ENCODE assay signal across 8 cellular contexts in the genomic region with DNA sequence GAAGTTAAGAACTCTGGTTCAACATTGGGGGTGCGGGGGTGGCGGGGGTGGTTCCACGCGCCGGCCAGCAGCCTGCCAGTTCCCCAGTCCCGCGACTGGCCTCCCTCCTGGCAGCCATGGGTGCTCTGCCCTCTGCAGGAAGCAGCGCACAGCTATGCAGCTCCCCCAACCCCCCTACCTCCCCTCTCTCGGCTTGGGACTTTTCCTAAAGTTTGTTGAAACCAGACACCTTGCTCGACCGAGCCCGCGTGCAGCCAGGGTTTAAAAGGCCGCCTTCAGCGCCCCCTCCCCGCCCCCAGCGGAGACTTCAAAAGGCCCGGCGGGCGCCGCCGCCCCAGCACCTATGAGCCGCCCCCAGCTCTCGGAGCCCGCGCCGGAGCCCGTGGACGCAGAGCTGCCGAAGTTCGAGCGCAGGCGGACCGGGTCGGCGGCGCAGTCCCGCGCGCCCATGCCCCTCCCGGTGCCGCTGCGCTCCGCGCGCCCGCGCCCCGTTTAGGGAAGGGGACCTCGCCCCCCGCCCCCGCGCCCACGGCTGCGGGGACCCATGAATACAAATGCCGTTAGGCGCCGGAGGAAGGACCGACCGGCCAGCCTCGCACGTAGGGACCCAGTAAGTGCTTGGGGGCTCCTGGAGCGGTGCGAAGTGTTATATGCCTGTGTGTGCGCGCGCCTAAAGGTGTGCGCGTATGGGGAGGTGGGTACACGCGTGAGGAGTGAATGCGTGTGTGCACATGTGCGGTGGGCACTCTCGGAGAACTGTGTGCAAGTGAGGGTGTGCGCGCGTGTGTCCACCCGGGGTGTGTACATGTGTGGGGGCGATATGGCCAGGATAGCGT. TPM values are rescaled to one million over a fixed set of nuclear protein-coding genes. Genes with fewer than 3 reads are reported as not detected.
A peak's percentile ranks its signal among the peaks of the same experiment; 100 is the strongest.
DNase-seq lines count a peak whose midpoint lies in the region; FAIRE-seq and TF ChIP-seq lines count a peak whose summit lies in the region.

No MANE protein-coding gene starts in this region.

- TF ChIP-seq POLR2A in GM12891 (IDR thresholded peaks at IDR 0.05; ENCODE audit: low read depth, low read length), result no peak

- no peak overlapping the region for H3K27ac ChIP-seq in Karpas-422 (ENCODE audit: low read length)

- DNase-seq in ELR (ENCODE audit: low read depth) (peak; percentile 49), SK-MEL-5 (ENCODE audit: low read depth, low spot score) (peak; percentile 37), fibroblast of villous mesenchyme (ENCODE audit: low read depth) (peak; percentile 51), retina (peak; percentile 54), NCI-H146 treated with DMSO at 0.1 percent for 48 hours (lab: John Stamatoyannopoulos, UW; ENCODE audit: unreplicated experiment) (no peak), GM12891 (ENCODE audit: insufficient read length, low spot score) (no peak), NCI-H1436 (lab: John Stamatoyannopoulos, UW) (no peak), Karpas-422 (no peak)

- no peaks in the 10 kb centered on the region for H4K20me1 ChIP-seq in Karpas-422 (ENCODE audit: insufficient read depth, low read depth, low read length)

- in situ Hi-C loops in SK-MEL-5 (cut with HindIII; ENCODE audit: low pct_unique_long_range_greater_than_20kb, low sequenced_read_pairs), result no loop called here

- no peak overlapping the region for H2AFZ ChIP-seq in Karpas-422 (ENCODE audit: low read length)

- no peak overlapping the region for H3K9ac ChIP-seq in Karpas-422 (ENCODE audit: low read length)

- no peaks in the 10 kb centered on the region for H3K9me2 ChIP-seq in Karpas-422 (replicated peaks; ENCODE audit: insufficient read depth, low read length)

- H3K36me3 ChIP-seq in Karpas-422 (ENCODE audit: insufficient read depth, low read length), result no peaks in the 10 kb centered on the region

- TF ChIP-seq CTCF in fibroblast of villous mesenchyme (IDR thresholded peaks at IDR 0.05; ENCODE audit: insufficient read depth, low read depth, low read length), result peak; percentile 43

- no peaks in the 10 kb centered on the region for H3K9me3 ChIP-seq in Karpas-422 (ENCODE audit: low read length)

- H3K27me3 ChIP-seq in Karpas-422 (ENCODE audit: low read length), result no peaks in the 10 kb centered on the region

- H3K4me3 ChIP-seq in fibroblast of villous mesenchyme (ENCODE audit: low read depth, low read length) (peak overlapping the region; percentile 35), Karpas-422 (ENCODE audit: low read length) (no peak overlapping the region)

- no peaks in the 10 kb centered on the region for H3K79me2 ChIP-seq in Karpas-422 (ENCODE audit: low read length)

- H3K4me2 ChIP-seq in Karpas-422 (ENCODE audit: low read depth, low read length, poor library complexity, severe bottlenecking), result no peak overlapping the region

- no peaks in the 10 kb centered on the region for H3K4me1 ChIP-seq in Karpas-422 (ENCODE audit: low read length)

- FAIRE-seq in GM12891 (lab: Jason Lieb, UNC), result no peak

TF ChIP-seq in GM12891, 5 proteins besides CTCF, POLR2A, EP300 and RAD21:
- TF ChIP-seq TAF1 (IDR thresholded peaks at IDR 0.05; ENCODE audit: low read depth, low read length) (no peak), POLR2AphosphoS5 (IDR thresholded peaks at IDR 0.05; ENCODE audit: low read depth, low read length) (no peak), SPI1 (IDR thresholded peaks at IDR 0.05; ENCODE audit: low read depth, low read length) (no peak), POU2F2 (IDR thresholded peaks at IDR 0.05; ENCODE audit: low read depth, low read length) (no peak), PAX5 (IDR thresholded peaks at IDR 0.05; ENCODE audit: insufficient read depth, low read length, severe bottlenecking) (no peak)

RNA-seq across cellular contexts. Expression of a gene that starts 1.4 kb away (rescaled TPM):
- total RNA-seq in SK-MEL-5 (2014; rRNA removed; shearing (Covaris generic)), result 0.90 and 2.3 TPM in 2 replicates
- 2.0 and 2.6 TPM in 2 replicates for polyA plus RNA-seq in SK-MEL-5 (2015; cell fraction: cytosol; rRNA removed)
- polyA plus RNA-seq in SK-MEL-5 (2015; cell fraction: nucleus; rRNA removed), result 29.0 and 39.3 TPM in 2 replicates
- total RNA-seq in fibroblast of villous mesenchyme, result 22.9 and 23.3 TPM in 2 replicates
- 0.09 TPM for polyA plus RNA-seq in GM12891 (2012; ENCODE audit: low read depth, missing spikeins)
- not detected in 2 replicates for total RNA-seq in Karpas-422 (2014; rRNA removed; shearing (Covaris generic); ENCODE audit: low replicate concordance)

RNA-seq across cellular contexts. Expression of a gene that starts 54.9 kb away (rescaled TPM):
- 0.82 TPM in 1 of 2 replicates, not detected in the other for total RNA-seq in SK-MEL-5 (2014; rRNA removed; shearing (Covaris generic))
- polyA plus RNA-seq in SK-MEL-5 (2015; cell fraction: cytosol; rRNA removed), result 0.04 and 0.05 TPM in 2 replicates
- 0.18 and 3.0 TPM in 2 replicates for polyA plus RNA-seq in SK-MEL-5 (2015; cell fraction: nucleus; rRNA removed)
- total RNA-seq in fibroblast of villous mesenchyme, result not detected in 2 replicates
- polyA plus RNA-seq in GM12891 (2012; ENCODE audit: low read depth, missing spikeins), result not detected
- total RNA-seq in Karpas-422 (2014; rRNA removed; shearing (Covaris generic); ENCODE audit: low replicate concordance), result not detected in 2 replicates

Comparison
In these comparisons a context has a peak if more than half of its experiments do, and no peak if none do; other contexts are left out.
1. DNase-seq: peak in ELR (single experiment), SK-MEL-5 (single experiment), fibroblast of villous mesenchyme (single experiment) and retina (single experiment); none in NCI-H146 treated with DMSO at 0.1 percent for 48 hours (single experiment), GM12891 (single experiment), NCI-H1436 (single experiment) and Karpas-422 (single experiment).